21 cellular contexts compared by ENCODE assay signal in the genomic region with DNA sequence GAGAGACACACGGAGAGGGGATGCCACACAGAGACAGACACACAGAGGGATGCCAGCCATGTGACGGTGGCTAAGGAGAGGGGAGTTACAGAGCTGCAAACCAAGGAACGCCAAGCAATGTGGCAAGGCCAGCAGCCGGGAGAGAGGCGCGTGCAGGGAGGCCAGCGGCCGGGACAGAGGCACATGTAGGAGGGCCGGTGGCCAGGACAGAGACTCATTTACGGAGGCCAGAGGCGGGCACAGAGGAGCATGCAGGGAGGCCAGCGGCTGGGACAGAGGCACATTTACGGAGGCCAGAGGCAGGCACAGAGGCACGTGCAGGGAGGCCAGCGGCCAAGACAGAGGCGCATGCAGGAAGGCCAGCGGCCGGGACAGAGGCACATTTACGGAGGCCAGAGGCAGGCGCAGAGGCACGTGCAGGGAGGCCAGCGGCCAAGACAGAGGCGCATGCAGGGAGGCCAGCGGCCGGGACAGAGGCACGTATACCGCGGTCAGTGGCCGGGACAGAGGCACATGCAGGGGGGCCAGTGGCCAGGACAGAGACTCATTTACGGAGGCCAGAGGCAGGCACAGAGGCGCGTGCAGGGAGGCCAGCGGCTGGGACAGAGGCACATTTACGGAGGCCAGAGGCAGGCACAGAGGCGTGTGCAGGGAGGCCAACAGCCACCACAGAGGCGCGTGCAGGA. TPM values are rescaled to one million over a fixed set of nuclear protein-coding genes. Genes with fewer than 3 reads are reported as not detected.
A peak's percentile ranks its signal among the peaks of the same experiment; 100 is the strongest.
DNase-seq lines count a peak whose midpoint lies in the region; ATAC-seq, FAIRE-seq and TF ChIP-seq lines count a peak whose summit lies in the region.
"Had no signal": no experiment of that assay in that cellular context is flagged by ENCODE, and none has a peak within 500 bp of the region (broad histone marks: within the 10 kb centered on the region; RNA-seq: fewer than 3 reads in every experiment).

No MANE protein-coding gene starts in this region.

- H3K79me2 ChIP-seq in PC-9 (ENCODE audit: low read depth), result no peaks in the 10 kb centered on the region

- no peak for FAIRE-seq in pancreas (lab: Jason Lieb, UNC)

- H3K4me1 ChIP-seq in BLaER1 (peaks cover 53% of the 10 kb centered on the region), pancreas (peaks cover 0 to 5% (median 4%) of the 10 kb centered on the region in 3 donors), PC-9 (replicated peaks; ENCODE audit: insufficient read depth) (no peaks in the 10 kb centered on the region)
- H3K4me1 ChIP-seq: breast epithelium had no signal

- H3K36me3 ChIP-seq in BLaER1, result no peaks in the 10 kb centered on the region
- no peaks in the 10 kb centered on the region for H3K36me3 ChIP-seq in pancreas
- H3K36me3 ChIP-seq in PC-9 (ENCODE audit: low read depth), result no peaks in the 10 kb centered on the region
- H3K36me3 ChIP-seq: breast epithelium, MG63 had no signal

- H3K4me2 ChIP-seq in BLaER1 (peak overlapping the region; percentile 80), PC-9 (no peak overlapping the region)

- intact Hi-C loops in pancreas (cut with DNase I) (no loop called here), PC-9 (cut with micrococcal nuclease; ENCODE audit: unreplicated experiment) (no loop called here)

- H3K27ac ChIP-seq in BLaER1, result 0 out of 2 replicates have a peak overlapping the region, but pooled peaks have one; percentile 23
- H3K27ac ChIP-seq in coronary artery, result no peak overlapping the region
- H3K27ac ChIP-seq in pancreas, result peak overlapping the region in 3 of 4 donors; percentile 15 to 50 (median 28)
- no peak overlapping the region for H3K27ac ChIP-seq in PC-9
- H3K27ac ChIP-seq in substantia nigra (ENCODE audit: low read depth, low read length, poor library complexity, severe bottlenecking), result no peak overlapping the region
- H3K27ac ChIP-seq: breast epithelium, dorsolateral prefrontal cortex, epithelial cell of prostate, GM23248, skin epidermis had no signal

- ATAC-seq in GM18907 (IDR thresholded peaks at IDR 0.05; ENCODE audit: unreplicated experiment) (peak; percentile 8), pancreas (peak; percentile 38 to 57 (median 54)), GM18520 (IDR thresholded peaks at IDR 0.05; ENCODE audit: unreplicated experiment) (no peak)

- H3K9me2 ChIP-seq in PC-9 (ENCODE audit: insufficient read depth), result no peaks in the 10 kb centered on the region

- H2AFZ ChIP-seq in PC-9, result no peak overlapping the region
- H2AFZ ChIP-seq: GM23248 had no signal

- POLR2A ChIA-PET in PC-9 (lab: Charles Lee; ENCODE audit: unreplicated experiment), result no interaction called here

- H3K9me3 ChIP-seq in BLaER1 (no peaks in the 10 kb centered on the region), pancreas (no peaks in the 10 kb centered on the region), PC-9 (ENCODE audit: insufficient read depth, low read depth) (no peaks in the 10 kb centered on the region)
- H3K9me3 ChIP-seq: MG63 had no signal

- CTCF ChIA-PET in PC-9 (lab: Charles Lee), result no interaction called here

- TF ChIP-seq CTCF in coronary artery (IDR thresholded peaks at IDR 0.05) (no peak), pancreas (IDR thresholded peaks at IDR 0.05) (no peak), PC-9 (conservative IDR thresholded peaks at IDR 0.05) (no peak)

- BruUV-seq in PC-9 (replicated peaks; lab: Mats Ljungman, UMichigan), result no TSS peak

- H4K20me1 ChIP-seq in BLaER1 (peaks cover 4% of the 10 kb centered on the region; the same call in 1 of the 2 replicates), PC-9 (ENCODE audit: insufficient read depth) (no peaks in the 10 kb centered on the region; the same call in 1 of the 2 replicates)

- DNase-seq in coronary artery (ENCODE audit: low spot score) (peak; percentile 52), pancreas (peak in 3 of 6 donors; percentile 32 to 82 (median 61)), GM19240 (ENCODE audit: insufficient read length, low spot score) (no peak), PC-9 (no peak), substantia nigra (lab: John Stamatoyannopoulos, UW) (no peak)
- DNase-seq: activated B cell treated with CpG ODN at 0.5 μM for 24 hours; activated CD4-positive, alpha-beta T cell treated with anti-CD3 and anti-CD28 coated beads, Interleukin-2, amount 50 U/mL, for 48 hours; activated gamma-delta T cell; GM23248; MG63; NCI-H2029 treated with DMSO at 0.1 percent for 48 hours; NCI-H774; nucleus accumbens; T-helper 9 cell had no signal

- WGBS in pancreas, 2 donors, result 71 to 74% methylated on average over 37 of the region's 37 CpGs

- H3K27me3 ChIP-seq in BLaER1 (no peaks in the 10 kb centered on the region), pancreas (no peaks in the 10 kb centered on the region), PC-9 (ENCODE audit: insufficient read depth, low read depth) (peaks cover 96% of the 10 kb centered on the region)
- H3K27me3 ChIP-seq: MG63 had no signal

- H3K9ac ChIP-seq in BLaER1, result no peak overlapping the region
- H3K9ac ChIP-seq: GM23248 had no signal

- peaks cover 2% of the 10 kb centered on the region; the same call in 1 of the 2 replicates for H3F3A ChIP-seq in PC-9 (ENCODE audit: insufficient read depth, low read depth)

- H3K4me3 ChIP-seq in BLaER1 (peak overlapping the region; percentile 40), coronary artery (no peak overlapping the region), pancreas (no peak overlapping the region), PC-9 (no peak overlapping the region)
- H3K4me3 ChIP-seq: breast epithelium, dorsolateral prefrontal cortex, GM23248, MG63, skin epidermis had no signal

RNA-seq across cellular contexts. Expression of a gene that starts 40.4 kb away (rescaled TPM):
- 10 to 100 TPM; 24.9 to 59.2 (median 50.3) TPM for total RNA-seq in pancreas
- 10 to 100 TPM; 13.0 to 23.8 TPM for polyA plus RNA-seq in pancreas
- 75.7 and 103 TPM in 2 replicates for total RNA-seq in PC-9 (2021)

Comparison
In these comparisons a context has a peak if more than half of its experiments do, and no peak if none do; other contexts are left out.
1. H3K27ac ChIP-seq: peak in BLaER1 (single experiment) and pancreas (3 of 4); none in coronary artery (0 of 2), PC-9 (single experiment) and substantia nigra (single experiment).